In genomic region chr6:84086545-84087429, GRCh38 we compare ENCODE assay signal across 1 cellular context.
TF ChIP-seq lines count a peak whose summit lies in the region.

No MANE protein-coding gene starts in this region.

TF ChIP-seq in K562, 482 proteins besides CTCF, POLR2A, EP300 and RAD21 (continued from another document and continues in another):
- TF ChIP-seq PRDM10 (IDR thresholded peaks at IDR 0.05; ENCODE audit: partially characterized antibody) (peak; percentile 91), RCOR1 (IDR thresholded peaks at IDR 0.05; ENCODE audit: borderline replicate concordance in 1 of 2, low read depth in 2 of 2, low read length in 2 of 2) (peak; percentile 38 to 84; a peak in 3 of 4 replicates), SMARCE1 (IDR thresholded peaks at IDR 0.05) (peak; percentile 84), NCOA1 (IDR thresholded peaks at IDR 0.05; ENCODE audit: low read depth) (0 out of 2 replicates have a peak, but pooled peaks have one; percentile 37), TEAD1 (CRISPR knock-in tag; IDR thresholded peaks at IDR 0.05) (peak in 1 of 2 experiments; percentile 79; a peak in 2 of 4 replicates), TEAD4 (IDR thresholded peaks at IDR 0.05; ENCODE audit: low read length) (peak; percentile 78), TEAD4 (CRISPR knock-in tag; IDR thresholded peaks at IDR 0.05; ENCODE audit: borderline replicate concordance) (no peak), MTA2 (IDR thresholded peaks at IDR 0.05; ENCODE audit: low read depth) (peak; percentile 69; the same call in 1 of the 2 replicates), ZBTB40 (IDR thresholded peaks at IDR 0.05) (no peak), ZBTB40 (CRISPR knock-in tag; IDR thresholded peaks at IDR 0.05) (no peak), E2F8 (IDR thresholded peaks at IDR 0.05; ENCODE audit: low read depth, partially characterized antibody) (no peak), L3MBTL2 (IDR thresholded peaks at IDR 0.05) (peak; percentile 59), GATA2 (CRISPR knock-in tag; IDR thresholded peaks at IDR 0.05) (peak; percentile 31; the same call in 1 of the 2 replicates), TEAD2 (tag; IDR thresholded peaks at IDR 0.05) (no peak; the same call in 1 of the 2 replicates), SRSF3 (IDR thresholded peaks at IDR 0.05; ENCODE audit: insufficient read depth, low read length) (no peak), ZBTB11 (CRISPR knock-in tag; IDR thresholded peaks at IDR 0.05) (no peak), CHD1 (IDR thresholded peaks at IDR 0.05; ENCODE audit: low read length) (no peak), DPF2 (IDR thresholded peaks at IDR 0.05) (peak; percentile 88), ZNF277 (CRISPR knock-in tag; IDR thresholded peaks at IDR 0.05; ENCODE audit: borderline replicate concordance) (no peak), KDM1A (IDR thresholded peaks at IDR 0.05) (peak; percentile 96 to 97), CXXC5 (CRISPR knock-in tag; IDR thresholded peaks at IDR 0.05) (peak; percentile 73), USF1 (CRISPR knock-in tag; IDR thresholded peaks at IDR 0.05) (no peak), CHAMP1 (IDR thresholded peaks at IDR 0.05) (peak; percentile 74), HDAC2 (IDR thresholded peaks at IDR 0.05) (peak; percentile 90), ELK3 (CRISPR knock-in tag; IDR thresholded peaks at IDR 0.05) (no peak)
